Comparison of ENCODE assay signal across 12 cellular contexts in genomic region chr15:54273928-54274327, GRCh38.
A peak's percentile ranks its signal among the peaks of the same experiment; 100 is the strongest.
DNase-seq lines count a peak whose midpoint lies in the region; ATAC-seq and TF ChIP-seq lines count a peak whose summit lies in the region.
"Had no signal": no experiment of that assay in that cellular context is flagged by ENCODE, and none has a peak within 500 bp of the region (broad histone marks: within the 10 kb centered on the region; RNA-seq: fewer than 3 reads in every experiment).

No MANE protein-coding gene starts in this region.

- no peak overlapping the region for H3K4me3 Mint-ChIP-seq in activated CD4-positive, alpha-beta T cell treated with anti-CD3 and anti-CD28 coated beads for 36 hours
- H3K4me3 Mint-ChIP-seq in activated CD4-positive, alpha-beta T cell treated with anti-CD3 and anti-CD28 coated beads, Interleukin-2, amount 10 ng/mL, durations not matched to agents 7 days and 5 days = no peak overlapping the region
- H3K4me3 Mint-ChIP-seq in chondrocyte (ENCODE audit: unreplicated experiment) = no peak overlapping the region
- H3K4me3 Mint-ChIP-seq: effector memory CD8-positive, alpha-beta T cell had no signal

- intact Hi-C loops in activated CD4-positive, alpha-beta T cell treated with anti-CD3 and anti-CD28 coated beads for 36 hours (cut with DNase I, micrococcal nuclease) = no loop called here
- intact Hi-C loops in upper lobe of right lung (cut with DNase I) = no loop called here

- POLR2A ChIA-PET in activated CD4-positive, alpha-beta T cell treated with anti-CD3 and anti-CD28 coated beads for 36 hours (lab: Charles Lee) = no interaction called here
- POLR2A ChIA-PET in activated CD4-positive, alpha-beta T cell treated with anti-CD3 and anti-CD28 coated beads, Interleukin-2, amount 10 ng/mL, durations not matched to agents 7 days and 5 days (lab: Charles Lee) = no interaction called here

- H3K27me3 Mint-ChIP-seq in activated CD4-positive, alpha-beta T cell treated with anti-CD3 and anti-CD28 coated beads for 36 hours = no peaks in the 10 kb centered on the region
- H3K27me3 Mint-ChIP-seq in activated CD4-positive, alpha-beta T cell treated with anti-CD3 and anti-CD28 coated beads, Interleukin-2, amount 10 ng/mL, durations not matched to agents 7 days and 5 days = no peaks in the 10 kb centered on the region
- no peaks in the 10 kb centered on the region for H3K27me3 Mint-ChIP-seq in chondrocyte (ENCODE audit: low read depth)
- H3K27me3 Mint-ChIP-seq: effector memory CD8-positive, alpha-beta T cell had no signal

- no peaks in the 10 kb centered on the region for H3K9me3 ChIP-seq in upper lobe of right lung

- no peak overlapping the region for H3K4me3 ChIP-seq in upper lobe of right lung

- peak; percentile 8 for DNase-seq in activated CD4-positive, alpha-beta T cell treated with anti-CD3 and anti-CD28 coated beads for 36 hours
- no peak for DNase-seq in activated CD4-positive, alpha-beta T cell treated with anti-CD3 and anti-CD28 coated beads, Interleukin-2, amount 10 ng/mL, durations not matched to agents 7 days and 5 days
- peak; percentile 32 for DNase-seq in NAMALWA (ENCODE audit: low spot score)
- DNase-seq in chondrocyte (ENCODE audit: low spot score) = no peak
- DNase-seq in upper lobe of right lung = no peak
- no peak for DNase-seq in activated CD4-positive, alpha-beta T cell treated with anti-CD3 and anti-CD28 coated beads for 48 hours
- DNase-seq in activated effector memory CD4-positive, alpha-beta T cell treated with Interleukin-2 at 50 U/mL for 16 hours = no peak
- no peak for DNase-seq in mucosa of gallbladder (ENCODE audit: low spot score)
- DNase-seq: effector memory CD8-positive, alpha-beta T cell; mesenchymal stem cell; NCI-H2227 treated with DMSO at 0.1 percent for 48 hours had no signal

- peak; percentile 20 for TF ChIP-seq CTCF in chondrocyte (IDR thresholded peaks at IDR 0.05)
- TF ChIP-seq CTCF in upper lobe of right lung (IDR thresholded peaks at IDR 0.05) = peak; percentile 22

- CTCF ChIA-PET in activated CD4-positive, alpha-beta T cell treated with anti-CD3 and anti-CD28 coated beads for 36 hours (lab: Charles Lee) = interaction anchor here (0.7 kb wide), 1 partner anchor 385 kb away, joined by 3 read pairs; no protein-coding TSS in a partner anchor
- CTCF ChIA-PET in activated CD4-positive, alpha-beta T cell treated with anti-CD3 and anti-CD28 coated beads, Interleukin-2, amount 10 ng/mL, durations not matched to agents 7 days and 5 days (lab: Charles Lee) = no interaction called here

- H3K4me1 Mint-ChIP-seq in activated CD4-positive, alpha-beta T cell treated with anti-CD3 and anti-CD28 coated beads for 36 hours = no peaks in the 10 kb centered on the region
- H3K4me1 Mint-ChIP-seq in activated CD4-positive, alpha-beta T cell treated with anti-CD3 and anti-CD28 coated beads, Interleukin-2, amount 10 ng/mL, durations not matched to agents 7 days and 5 days = no peaks in the 10 kb centered on the region
- H3K4me1 Mint-ChIP-seq in chondrocyte (ENCODE audit: low read depth) = no peaks in the 10 kb centered on the region

- H3K27ac Mint-ChIP-seq in activated CD4-positive, alpha-beta T cell treated with anti-CD3 and anti-CD28 coated beads for 36 hours = no peak overlapping the region
- H3K27ac Mint-ChIP-seq in activated CD4-positive, alpha-beta T cell treated with anti-CD3 and anti-CD28 coated beads, Interleukin-2, amount 10 ng/mL, durations not matched to agents 7 days and 5 days = no peak overlapping the region
- no peak overlapping the region for H3K27ac Mint-ChIP-seq in chondrocyte (ENCODE audit: unreplicated experiment)
- H3K27ac Mint-ChIP-seq: effector memory CD8-positive, alpha-beta T cell had no signal

- H3K36me3 ChIP-seq in upper lobe of right lung = no peaks in the 10 kb centered on the region

- no peak for ATAC-seq in activated CD4-positive, alpha-beta T cell treated with anti-CD3 and anti-CD28 coated beads for 36 hours
- peak; percentile 37 for ATAC-seq in upper lobe of right lung
- ATAC-seq: effector memory CD8-positive, alpha-beta T cell had no signal

- H3K9me3 Mint-ChIP-seq in activated CD4-positive, alpha-beta T cell treated with anti-CD3 and anti-CD28 coated beads for 36 hours (ENCODE audit: low read depth) = no peaks in the 10 kb centered on the region
- no peaks in the 10 kb centered on the region for H3K9me3 Mint-ChIP-seq in activated CD4-positive, alpha-beta T cell treated with anti-CD3 and anti-CD28 coated beads, Interleukin-2, amount 10 ng/mL, durations not matched to agents 7 days and 5 days
- H3K9me3 Mint-ChIP-seq in chondrocyte (ENCODE audit: low read depth) = no peaks in the 10 kb centered on the region
- H3K9me3 Mint-ChIP-seq: effector memory CD8-positive, alpha-beta T cell had no signal

- no peaks in the 10 kb centered on the region for H3K27me3 ChIP-seq in upper lobe of right lung

- no peaks in the 10 kb centered on the region for H3K4me1 ChIP-seq in upper lobe of right lung
- H3K4me1 ChIP-seq: parathyroid adenoma had no signal

- no peak overlapping the region for H3K27ac ChIP-seq in upper lobe of right lung
- H3K27ac ChIP-seq: parathyroid adenoma had no signal

- no peaks in the 10 kb centered on the region for H3K36me3 Mint-ChIP-seq in activated CD4-positive, alpha-beta T cell treated with anti-CD3 and anti-CD28 coated beads for 36 hours (ENCODE audit: low read depth)
- H3K36me3 Mint-ChIP-seq in activated CD4-positive, alpha-beta T cell treated with anti-CD3 and anti-CD28 coated beads, Interleukin-2, amount 10 ng/mL, durations not matched to agents 7 days and 5 days (ENCODE audit: low read depth) = no peaks in the 10 kb centered on the region
- H3K36me3 Mint-ChIP-seq in chondrocyte (ENCODE audit: low read depth) = no peaks in the 10 kb centered on the region

Comparison
In these comparisons a context has a peak if more than half of its experiments do, and no peak if none do; other contexts are left out.
1. DNase-seq: peak in activated CD4-positive, alpha-beta T cell treated with anti-CD3 and anti-CD28 coated beads for 36 hours (single experiment) and NAMALWA (single experiment); none in activated CD4-positive, alpha-beta T cell treated with anti-CD3 and anti-CD28 coated beads, Interleukin-2, amount 10 ng/mL, durations not matched to agents 7 days and 5 days (single experiment), chondrocyte (single experiment), upper lobe of right lung (single experiment), activated CD4-positive, alpha-beta T cell treated with anti-CD3 and anti-CD28 coated beads for 48 hours (single experiment), activated effector memory CD4-positive, alpha-beta T cell treated with Interleukin-2 at 50 U/mL for 16 hours (single experiment) and mucosa of gallbladder (single experiment).